In the genomic region with DNA sequence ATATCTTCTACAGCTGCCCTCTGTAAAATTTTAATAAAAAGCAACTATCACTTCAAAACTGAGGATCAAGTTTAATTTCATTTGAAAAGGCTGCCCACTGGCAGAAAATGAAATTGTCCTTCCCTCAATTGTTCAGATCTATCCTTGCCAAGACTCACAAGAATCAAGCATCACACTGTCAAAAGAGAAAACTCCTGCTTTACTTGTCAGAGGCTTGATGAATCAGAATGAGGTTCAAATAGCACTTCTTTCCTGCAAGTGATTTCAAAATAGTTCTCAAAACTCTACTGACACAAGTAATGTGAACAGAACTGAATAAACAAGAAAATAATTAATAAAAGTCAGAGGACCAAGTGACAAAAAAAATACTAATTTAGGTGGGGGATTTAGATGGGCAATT, we compare ENCODE assay signal across 12 cellular contexts.
DNase-seq lines count a peak whose midpoint lies in the region; FAIRE-seq and TF ChIP-seq lines count a peak whose summit lies in the region.
"Had no signal": no experiment of that assay in that cellular context is flagged by ENCODE, and none has a peak within 500 bp of the region (broad histone marks: within the 10 kb centered on the region; RNA-seq: fewer than 3 reads in every experiment).

No MANE protein-coding gene starts in this region.

- no peak for TF ChIP-seq EP300 in tibial nerve (IDR thresholded peaks at IDR 0.05)

- CTCF ChIA-PET in activated CD4-positive, alpha-beta T cell treated with anti-CD3 and anti-CD28 coated beads, Interleukin-2, amount 10 ng/mL, durations not matched to agents 7 days and 5 days (lab: Charles Lee) = no interaction called here

- FAIRE-seq in RCC 7860 (lab: Jason Lieb, UNC) = no peak
- FAIRE-seq: G401.6 had no signal

- H3K27ac ChIP-seq in skeletal muscle tissue (ENCODE audit: low read depth, low read length) = peak overlapping the region; percentile 61
- no peak overlapping the region for H3K27ac ChIP-seq in vagina
- peak overlapping the region in 2 of 4 donors; percentile 23 to 37 for H3K27ac ChIP-seq in tibial nerve
- H3K27ac ChIP-seq: body of pancreas had no signal

- peaks cover 28% of the 10 kb centered on the region for H3K4me1 Mint-ChIP-seq in activated CD4-positive, alpha-beta T cell treated with anti-CD3 and anti-CD28 coated beads, Interleukin-2, amount 10 ng/mL, durations not matched to agents 7 days and 5 days

- no peak overlapping the region for H3K4me3 Mint-ChIP-seq in activated CD4-positive, alpha-beta T cell treated with anti-CD3 and anti-CD28 coated beads, Interleukin-2, amount 10 ng/mL, durations not matched to agents 7 days and 5 days

- TF ChIP-seq POLR2A in vagina (IDR thresholded peaks at IDR 0.05) = no peak
- TF ChIP-seq POLR2A in tibial nerve (IDR thresholded peaks at IDR 0.05) = no peak

- H3K36me3 Mint-ChIP-seq in activated CD4-positive, alpha-beta T cell treated with anti-CD3 and anti-CD28 coated beads, Interleukin-2, amount 10 ng/mL, durations not matched to agents 7 days and 5 days (ENCODE audit: low read depth) = no peaks in the 10 kb centered on the region

- TF ChIP-seq CTCF in vagina (IDR thresholded peaks at IDR 0.05) = no peak
- no peak for TF ChIP-seq CTCF in tibial nerve (IDR thresholded peaks at IDR 0.05)

- peak overlapping the region; percentile 11 for H3K27ac Mint-ChIP-seq in activated CD4-positive, alpha-beta T cell treated with anti-CD3 and anti-CD28 coated beads, Interleukin-2, amount 10 ng/mL, durations not matched to agents 7 days and 5 days

- no peaks in the 10 kb centered on the region for H3K9me3 Mint-ChIP-seq in activated CD4-positive, alpha-beta T cell treated with anti-CD3 and anti-CD28 coated beads, Interleukin-2, amount 10 ng/mL, durations not matched to agents 7 days and 5 days

- H3K9ac ChIP-seq in skeletal muscle tissue (ENCODE audit: low read depth in 1 of 3, low read length in 3 of 3) = no peak overlapping the region

- peaks cover 13 to 68% (median 39%) of the 10 kb centered on the region in 3 donors for H3K36me3 ChIP-seq in skeletal muscle tissue (ENCODE audit: control insufficient read depth in 3 of 3, insufficient read depth in 3 of 3, low read length in 3 of 3)
- H3K36me3 ChIP-seq in vagina = peaks cover 0 to 64% of the 10 kb centered on the region in 2 donors
- H3K36me3 ChIP-seq in tibial nerve = peaks cover 0 to 94% (median 11%) of the 10 kb centered on the region in 3 donors

- no peaks in the 10 kb centered on the region for H3K27me3 Mint-ChIP-seq in activated CD4-positive, alpha-beta T cell treated with anti-CD3 and anti-CD28 coated beads, Interleukin-2, amount 10 ng/mL, durations not matched to agents 7 days and 5 days

- POLR2A ChIA-PET in activated CD4-positive, alpha-beta T cell treated with anti-CD3 and anti-CD28 coated beads, Interleukin-2, amount 10 ng/mL, durations not matched to agents 7 days and 5 days (lab: Charles Lee) = no interaction called here

- H3K27me3 ChIP-seq in skeletal muscle tissue (ENCODE audit: control insufficient read depth in 3 of 3, insufficient read depth in 3 of 3, low read length in 3 of 3) (no peaks in the 10 kb centered on the region), vagina (no peaks in the 10 kb centered on the region), tibial nerve (no peaks in the 10 kb centered on the region)
- H3K27me3 ChIP-seq: body of pancreas had no signal

- intact Hi-C loops in vagina (cut with DNase I) = no loop called here

- no peak overlapping the region for H3K4me3 ChIP-seq in skeletal muscle tissue (ENCODE audit: low read length in 3 of 3)
- no peak overlapping the region for H3K4me3 ChIP-seq in vagina
- H3K4me3 ChIP-seq in tibial nerve = no peak overlapping the region
- H3K4me3 ChIP-seq: body of pancreas had no signal

- no peak for DNase-seq in activated CD4-positive, alpha-beta T cell treated with anti-CD3 and anti-CD28 coated beads, Interleukin-2, amount 10 ng/mL, durations not matched to agents 7 days and 5 days
- DNase-seq in activated CD4-positive, alpha-beta T cell treated with anti-CD3 and anti-CD28 coated beads, Interleukin-2, amount 50 U/mL, for 1 hour = no peak
- DNase-seq in RCC 7860 (ENCODE audit: low spot score) (peak; percentile 7), fibroblast of gingiva (ENCODE audit: low read depth) (peak; percentile 62), Kasumi-1 (lab: John Stamatoyannopoulos, UW) (no peak), vagina (ENCODE audit: extremely low spot score in 2 of 2) (no peak), tibial nerve (ENCODE audit: low spot score in 2 of 2) (no peak)
- DNase-seq: AML-193, retina had no signal

- H3K4me1 ChIP-seq in skeletal muscle tissue (ENCODE audit: control insufficient read depth in 3 of 3, insufficient read depth in 3 of 3, low read length in 3 of 3) = peaks cover 9 to 22% (median 10%) of the 10 kb centered on the region in 3 donors
- no peaks in the 10 kb centered on the region for H3K4me1 ChIP-seq in vagina
- peaks cover 0 to 9% (median 0%) of the 10 kb centered on the region in 4 donors for H3K4me1 ChIP-seq in tibial nerve
- H3K4me1 ChIP-seq: body of pancreas had no signal

- H3K9me3 ChIP-seq in skeletal muscle tissue (ENCODE audit: control insufficient read depth in 3 of 3, low read length in 3 of 3) = no peaks in the 10 kb centered on the region
- no peaks in the 10 kb centered on the region for H3K9me3 ChIP-seq in vagina
- no peaks in the 10 kb centered on the region for H3K9me3 ChIP-seq in tibial nerve
- H3K9me3 ChIP-seq: body of pancreas had no signal

Comparison
In these comparisons a context has a peak if more than half of its experiments do, and no peak if none do; other contexts are left out.
1. DNase-seq: peak in RCC 7860 (single experiment) and fibroblast of gingiva (single experiment); none in activated CD4-positive, alpha-beta T cell treated with anti-CD3 and anti-CD28 coated beads, Interleukin-2, amount 10 ng/mL, durations not matched to agents 7 days and 5 days (single experiment), activated CD4-positive, alpha-beta T cell treated with anti-CD3 and anti-CD28 coated beads, Interleukin-2, amount 50 U/mL, for 1 hour (single experiment), Kasumi-1 (0 of 2), vagina (0 of 2) and tibial nerve (0 of 2).